14 cellular contexts compared by ENCODE assay signal in genomic region chr12:12007713-12008231, GRCh38.
DNase-seq lines count a peak whose midpoint lies in the region; ATAC-seq and TF ChIP-seq lines count a peak whose summit lies in the region.
"Had no signal": no experiment of that assay in that cellular context is flagged by ENCODE, and none has a peak within 500 bp of the region (broad histone marks: within the 10 kb centered on the region; RNA-seq: fewer than 3 reads in every experiment).

No MANE protein-coding gene starts in this region.

- H3K4me3 ChIP-seq in brain microvascular endothelial cell (ENCODE audit: low read depth, low read length), result no peak overlapping the region
- no peak overlapping the region for H3K4me3 ChIP-seq in gastrocnemius medialis
- H3K4me3 ChIP-seq: A549, body of pancreas, lower lobe of right lung had no signal

- no peaks in the 10 kb centered on the region for H3K4me1 ChIP-seq in gastrocnemius medialis
- H3K4me1 ChIP-seq: A549, body of pancreas had no signal

- in situ Hi-C loops in brain microvascular endothelial cell (cut with HindIII; ENCODE audit: low pct_ligation_motif_present, low sequenced_read_pairs) (no loop called here), gastrocnemius medialis (cut with MboI; ENCODE audit: low sequenced_read_pairs in 4 of 4) (no loop called here)

- H3K27ac ChIP-seq in brain microvascular endothelial cell (peak overlapping the region; percentile 36), gastrocnemius medialis (no peak overlapping the region)
- H3K27ac ChIP-seq: A549, body of pancreas, lower lobe of right lung, neutrophil had no signal

- H3K36me3 ChIP-seq in brain microvascular endothelial cell (replicated peaks) (no peaks in the 10 kb centered on the region), gastrocnemius medialis (no peaks in the 10 kb centered on the region)
- H3K36me3 ChIP-seq: lower lobe of right lung, neutrophil had no signal

- H3K9me3 ChIP-seq in gastrocnemius medialis, result no peaks in the 10 kb centered on the region
- H3K9me3 ChIP-seq: A549, body of pancreas, lower lobe of right lung, neutrophil had no signal

- H3K27me3 ChIP-seq in brain microvascular endothelial cell (replicated peaks) (no peaks in the 10 kb centered on the region), gastrocnemius medialis (no peaks in the 10 kb centered on the region)
- H3K27me3 ChIP-seq: body of pancreas, neutrophil had no signal

- peak overlapping the region; percentile 83 for H3K27ac Mint-ChIP-seq in T-helper 1 cell treated with Interleukin-12 subunit alpha and Interleukin-12 subunit beta and Interleukin-4 antibody, amounts not matched to agents 30 μg/mL and 1 μg/mL, for 36 hours
- H3K27ac Mint-ChIP-seq in stimulated activated memory B cell treated with anti-CD40 and anti-IgM and Interleukin-4, amounts not matched to agents 10 μg/mL and 1 μg/mL and 100 μg/mL, for 72 hours, result peak overlapping the region; percentile 96
- no peak overlapping the region for H3K27ac Mint-ChIP-seq in Calu3 (ENCODE audit: unreplicated experiment)

- H3K4me3 Mint-ChIP-seq in T-helper 1 cell treated with Interleukin-12 subunit alpha and Interleukin-12 subunit beta and Interleukin-4 antibody, amounts not matched to agents 30 μg/mL and 1 μg/mL, for 36 hours, result peak overlapping the region; percentile 53
- H3K4me3 Mint-ChIP-seq in stimulated activated memory B cell treated with anti-CD40 and anti-IgM and Interleukin-4, amounts not matched to agents 10 μg/mL and 1 μg/mL and 100 μg/mL, for 72 hours, result no peak overlapping the region
- no peak overlapping the region for H3K4me3 Mint-ChIP-seq in Calu3 (ENCODE audit: low read depth, unreplicated experiment)

- no peak for TF ChIP-seq POLR2A in gastrocnemius medialis (IDR thresholded peaks at IDR 0.05)

- no peaks in the 10 kb centered on the region for H3K27me3 Mint-ChIP-seq in T-helper 1 cell treated with Interleukin-12 subunit alpha and Interleukin-12 subunit beta and Interleukin-4 antibody, amounts not matched to agents 30 μg/mL and 1 μg/mL, for 36 hours (ENCODE audit: low read depth)
- H3K27me3 Mint-ChIP-seq in stimulated activated memory B cell treated with anti-CD40 and anti-IgM and Interleukin-4, amounts not matched to agents 10 μg/mL and 1 μg/mL and 100 μg/mL, for 72 hours, result no peaks in the 10 kb centered on the region
- no peaks in the 10 kb centered on the region for H3K27me3 Mint-ChIP-seq in Calu3 (ENCODE audit: unreplicated experiment)

- peaks cover 3% of the 10 kb centered on the region for H3K9me3 Mint-ChIP-seq in T-helper 1 cell treated with Interleukin-12 subunit alpha and Interleukin-12 subunit beta and Interleukin-4 antibody, amounts not matched to agents 30 μg/mL and 1 μg/mL, for 36 hours
- H3K9me3 Mint-ChIP-seq in stimulated activated memory B cell treated with anti-CD40 and anti-IgM and Interleukin-4, amounts not matched to agents 10 μg/mL and 1 μg/mL and 100 μg/mL, for 72 hours, result no peaks in the 10 kb centered on the region
- no peaks in the 10 kb centered on the region for H3K9me3 Mint-ChIP-seq in Calu3 (ENCODE audit: low read depth, unreplicated experiment)

- CTCF ChIA-PET in Calu3 (lab: Charles Lee), result no interaction called here

- peaks cover 72% of the 10 kb centered on the region for H3K4me1 Mint-ChIP-seq in T-helper 1 cell treated with Interleukin-12 subunit alpha and Interleukin-12 subunit beta and Interleukin-4 antibody, amounts not matched to agents 30 μg/mL and 1 μg/mL, for 36 hours (ENCODE audit: low read depth)
- peaks cover 68% of the 10 kb centered on the region for H3K4me1 Mint-ChIP-seq in stimulated activated memory B cell treated with anti-CD40 and anti-IgM and Interleukin-4, amounts not matched to agents 10 μg/mL and 1 μg/mL and 100 μg/mL, for 72 hours
- H3K4me1 Mint-ChIP-seq in Calu3 (ENCODE audit: low read depth, unreplicated experiment), result peaks cover 36% of the 10 kb centered on the region

- no peak for TF ChIP-seq CTCF in brain microvascular endothelial cell (IDR thresholded peaks at IDR 0.05; ENCODE audit: low read depth, low read length, missing control alignments)
- no peak for TF ChIP-seq CTCF in gastrocnemius medialis (IDR thresholded peaks at IDR 0.05 in 4 of 5, conservative IDR thresholded peaks at IDR 0.05 in 1 of 5)
- TF ChIP-seq CTCF in Calu3 (IDR thresholded peaks at IDR 0.05; ENCODE audit: unreplicated experiment), result no peak

- intact Hi-C loops in gastrocnemius medialis (cut with DNase I; ENCODE audit: low total_unique reads) (no loop called here), Calu3 (cut with micrococcal nuclease; ENCODE audit: unreplicated experiment) (no loop called here)

- BruUV-seq in Calu3 (replicated peaks; lab: Mats Ljungman, UMichigan), result no TSS peak

- peak; percentile 40 for DNase-seq in activated T-cell treated with anti-CD3 and anti-CD28 coated beads, Interleukin-2, amount 50 U/mL, for 1 hour
- DNase-seq in activated T-cell treated with anti-CD3 and anti-CD28 coated beads for 4 hours, result no peak
- no peak for DNase-seq in brain microvascular endothelial cell
- no peak for DNase-seq in gastrocnemius medialis
- no peak for DNase-seq in Calu3
- no peak for DNase-seq in NOMO-1 (lab: John Stamatoyannopoulos, UW; ENCODE audit: unreplicated experiment in 2 of 2)
- DNase-seq: body of pancreas, lower lobe of right lung, SIG-M5 had no signal

- H3K36me3 Mint-ChIP-seq in T-helper 1 cell treated with Interleukin-12 subunit alpha and Interleukin-12 subunit beta and Interleukin-4 antibody, amounts not matched to agents 30 μg/mL and 1 μg/mL, for 36 hours (ENCODE audit: low read depth), result peaks cover 16% of the 10 kb centered on the region
- no peaks in the 10 kb centered on the region for H3K36me3 Mint-ChIP-seq in stimulated activated memory B cell treated with anti-CD40 and anti-IgM and Interleukin-4, amounts not matched to agents 10 μg/mL and 1 μg/mL and 100 μg/mL, for 72 hours
- peaks cover 6% of the 10 kb centered on the region for H3K36me3 Mint-ChIP-seq in Calu3 (ENCODE audit: insufficient read depth, unreplicated experiment)

- no peak for ATAC-seq in stimulated activated memory B cell treated with anti-CD40 and anti-IgM and Interleukin-4, amounts not matched to agents 10 μg/mL and 1 μg/mL and 100 μg/mL, for 72 hours
- no peak for ATAC-seq in gastrocnemius medialis
- ATAC-seq: A549, body of pancreas, HCT116, lower lobe of right lung had no signal
